11 cellular contexts compared by ENCODE assay signal in the genomic region with DNA sequence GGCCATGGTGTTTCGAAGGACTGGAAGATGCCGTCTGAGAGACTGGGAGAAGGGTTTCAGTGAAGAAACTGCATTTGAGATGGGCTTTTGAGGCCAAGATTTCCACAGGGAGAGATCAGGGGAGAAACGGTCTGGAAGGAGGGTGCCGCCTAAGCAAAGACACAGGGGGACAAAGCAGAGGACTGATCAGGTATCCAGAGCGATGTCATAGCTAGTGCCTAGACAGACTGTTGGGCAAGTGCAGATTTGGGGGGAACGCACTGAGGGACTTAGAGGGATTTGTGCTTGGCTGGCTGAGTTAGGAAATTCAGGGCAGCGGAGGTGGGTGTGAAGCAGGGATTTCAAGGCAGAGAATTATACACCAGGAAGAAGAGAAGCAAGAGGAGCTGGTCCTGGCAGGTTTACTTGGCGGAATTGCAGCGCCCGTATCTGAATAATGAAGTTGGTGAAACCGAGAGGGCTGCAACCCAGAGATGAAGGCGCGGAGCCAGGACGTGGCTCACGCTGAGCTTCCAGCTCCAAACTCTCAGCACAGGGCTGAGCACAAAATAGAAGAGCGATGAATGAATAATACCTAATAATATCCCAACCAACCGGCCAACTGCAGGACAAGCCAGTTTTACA.
DNase-seq lines count a peak whose midpoint lies in the region; ATAC-seq and TF ChIP-seq lines count a peak whose summit lies in the region.
"Had no signal": no experiment of that assay in that cellular context is flagged by ENCODE, and none has a peak within 500 bp of the region (broad histone marks: within the 10 kb centered on the region; RNA-seq: fewer than 3 reads in every experiment).

No MANE protein-coding gene starts in this region.

- H3K4me1 Mint-ChIP-seq in MCF 10A (ENCODE audit: insufficient read depth, unreplicated experiment) (peaks cover 13% of the 10 kb centered on the region), endothelial cell (ENCODE audit: unreplicated experiment) (peaks cover 79% of the 10 kb centered on the region), mesothelial cell of epicardium (peaks cover 74% of the 10 kb centered on the region)

- TF ChIP-seq CTCF in breast epithelium (IDR thresholded peaks at IDR 0.05) (no peak), MCF 10A (IDR thresholded peaks at IDR 0.05; ENCODE audit: unreplicated experiment) (no peak), endothelial cell (IDR thresholded peaks at IDR 0.05; ENCODE audit: unreplicated experiment) (no peak), mesothelial cell of epicardium (IDR thresholded peaks at IDR 0.05; ENCODE audit: unreplicated experiment) (no peak), uterus (IDR thresholded peaks at IDR 0.05) (no peak), transverse colon (IDR thresholded peaks at IDR 0.05) (no peak)

- H3K9me3 Mint-ChIP-seq in MCF 10A (ENCODE audit: unreplicated experiment) (no peaks in the 10 kb centered on the region), endothelial cell (ENCODE audit: unreplicated experiment) (no peaks in the 10 kb centered on the region), mesothelial cell of epicardium (no peaks in the 10 kb centered on the region)

- BruUV-seq in MCF 10A (replicated peaks; lab: Mats Ljungman, UMichigan): no TSS peak

- H3K4me3 ChIP-seq in breast epithelium (peak overlapping the region in 2 of 3 donors; percentile 8 to 16), uterus (no peak overlapping the region), transverse colon (no peak overlapping the region)

- no peaks in the 10 kb centered on the region for H3K9me3 ChIP-seq in breast epithelium
- no peaks in the 10 kb centered on the region for H3K9me3 ChIP-seq in uterus
- no peaks in the 10 kb centered on the region for H3K9me3 ChIP-seq in transverse colon
- H3K9me3 ChIP-seq: sigmoid colon had no signal

- no peaks in the 10 kb centered on the region for H3K27me3 Mint-ChIP-seq in MCF 10A (ENCODE audit: insufficient read depth, unreplicated experiment)
- H3K27me3 Mint-ChIP-seq in endothelial cell (ENCODE audit: unreplicated experiment): peaks cover 10% of the 10 kb centered on the region
- H3K27me3 Mint-ChIP-seq in mesothelial cell of epicardium (ENCODE audit: low read depth): no peaks in the 10 kb centered on the region

- no peaks in the 10 kb centered on the region for H3K36me3 Mint-ChIP-seq in MCF 10A (ENCODE audit: insufficient read depth, unreplicated experiment)
- H3K36me3 Mint-ChIP-seq in endothelial cell (ENCODE audit: low read depth, unreplicated experiment): no peaks in the 10 kb centered on the region
- H3K36me3 Mint-ChIP-seq in mesothelial cell of epicardium: no peaks in the 10 kb centered on the region

- no peak for ATAC-seq in HG02970 (IDR thresholded peaks at IDR 0.05; ENCODE audit: low FRiP score, unreplicated experiment)

- intact Hi-C loops in breast epithelium (cut with DNase I; ENCODE audit: low total_unique reads): loop anchor here (5.0 kb wide), 1 partner anchor 105 kb away; the partner anchor contains the start of gene MAML3
- intact Hi-C loops in MCF 10A (cut with micrococcal nuclease): no loop called here
- intact Hi-C loops in uterus (cut with DNase I; ENCODE audit: low total_unique reads): no loop called here
- intact Hi-C loops in transverse colon (cut with DNase I; ENCODE audit: low total_unique reads): no loop called here

- CTCF ChIA-PET in MCF 10A (lab: Yijun Ruan, JAX): interaction anchor here (0.6 to 1.3 kb wide), 5 partner anchors 9 to 313 kb away, joined by 3 to 4 read pairs (median 3); no protein-coding TSS in a partner anchor

- 92 to 95% methylated on average over 16 to 17 of the region's 17 CpGs for WGBS in transverse colon (ENCODE audit: low coverage in 1 of 2), 2 donors

- peak overlapping the region; percentile 83 to 87 for H3K27ac ChIP-seq in breast epithelium
- peak overlapping the region; percentile 84 to 88 for H3K27ac ChIP-seq in uterus
- H3K27ac ChIP-seq in transverse colon: peak overlapping the region in 1 of 4 donors; percentile 80

- H3K27ac Mint-ChIP-seq in MCF 10A (ENCODE audit: low read depth, unreplicated experiment) (no peak overlapping the region), endothelial cell (ENCODE audit: unreplicated experiment) (peak overlapping the region; percentile 100), mesothelial cell of epicardium (peak overlapping the region; percentile 79)

- H3K4me1 ChIP-seq in breast epithelium (peaks cover 0 to 6% of the 10 kb centered on the region in 2 donors), uterus (no peaks in the 10 kb centered on the region), transverse colon (peaks cover 13 to 37% (median 18%) of the 10 kb centered on the region in 4 donors)

- no peaks in the 10 kb centered on the region for H3K36me3 ChIP-seq in breast epithelium
- H3K36me3 ChIP-seq in uterus: no peaks in the 10 kb centered on the region
- no peaks in the 10 kb centered on the region for H3K36me3 ChIP-seq in transverse colon
- H3K36me3 ChIP-seq: sigmoid colon had no signal

- no peak for TF ChIP-seq POLR2A in breast epithelium (IDR thresholded peaks at IDR 0.05)
- no peak for TF ChIP-seq POLR2A in uterus (IDR thresholded peaks at IDR 0.05)
- no peak for TF ChIP-seq POLR2A in transverse colon (IDR thresholded peaks at IDR 0.05)

- DNase-seq in breast epithelium (ENCODE audit: low spot score in 2 of 2) (peak in 1 of 2 donors; percentile 47), MCF 10A (ENCODE audit: unreplicated experiment) (no peak), endothelial cell (ENCODE audit: low spot score) (no peak), mesothelial cell of epicardium (ENCODE audit: low spot score in 2 of 2, unreplicated experiment in 2 of 2) (no peak), uterus (peak; percentile 37 to 50), NCI-H146 (lab: John Stamatoyannopoulos, UW) (no peak), transverse colon (no peak)
- DNase-seq: activated CD4-positive, CD25-positive, alpha-beta regulatory T cell; NCI-H1105 treated with DMSO at 0.1 percent for 48 hours; sigmoid colon had no signal

- POLR2A ChIA-PET in MCF 10A (lab: Yijun Ruan, JAX): interaction anchor here (0.9 kb wide), 1 partner anchor 14 kb away, joined by 3 read pairs; no protein-coding TSS in a partner anchor

- H3K4me3 Mint-ChIP-seq in MCF 10A (ENCODE audit: unreplicated experiment) (no peak overlapping the region), endothelial cell (ENCODE audit: unreplicated experiment) (peak overlapping the region; percentile 60), mesothelial cell of epicardium (peak overlapping the region; percentile 31)

- TF ChIP-seq EP300 in transverse colon (IDR thresholded peaks at IDR 0.05; ENCODE audit: low read depth): no peak

- in situ Hi-C loops in transverse colon (cut with MboI; ENCODE audit: low pct_ligation_motif_present in 1 of 4, low pct_unique_long_range_greater_than_20kb in 1 of 4, low sequenced_read_pairs in 3 of 4): no loop called here

- H3K27me3 ChIP-seq in breast epithelium (no peaks in the 10 kb centered on the region), uterus (no peaks in the 10 kb centered on the region), transverse colon (no peaks in the 10 kb centered on the region)
- H3K27me3 ChIP-seq: sigmoid colon had no signal

Comparison
In these comparisons a context has a peak if more than half of its experiments do, and no peak if none do; other contexts are left out.
1. DNase-seq: peak in uterus (2 of 2); none in MCF 10A (single experiment), endothelial cell (single experiment), mesothelial cell of epicardium (0 of 2), NCI-H146 (single experiment) and transverse colon (single experiment).
2. H3K4me3 ChIP-seq: peak in breast epithelium (2 of 3); none in uterus (0 of 2) and transverse colon (0 of 4).